ENCODE assay signal across 1 cellular context in the genomic region with DNA sequence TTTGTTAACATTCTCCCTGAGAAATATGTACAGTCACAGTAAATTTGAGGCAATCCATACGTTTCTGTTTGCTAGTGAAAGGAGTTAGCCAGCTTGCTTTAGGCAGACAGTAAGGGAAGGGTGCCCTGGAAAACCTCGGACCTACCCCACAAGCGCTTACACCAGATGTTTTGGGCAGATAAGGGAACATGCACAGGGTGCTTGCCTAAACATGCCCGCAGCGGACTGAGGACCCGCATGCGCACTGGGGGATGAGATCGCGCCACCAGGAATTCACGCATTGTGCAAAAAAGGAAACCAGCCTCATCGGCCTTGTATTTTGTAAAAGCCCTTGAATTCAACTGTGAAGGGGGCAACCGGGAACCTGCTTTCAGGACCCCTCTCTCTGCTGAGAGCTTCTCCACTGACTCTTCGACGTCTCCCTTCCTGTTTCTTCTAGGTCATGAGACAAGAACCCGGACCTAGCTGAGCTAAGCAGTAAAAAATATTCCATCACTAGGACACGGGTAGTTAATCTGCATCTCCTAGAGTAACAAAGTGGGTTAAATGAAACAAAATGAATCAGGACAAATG.
TF ChIP-seq lines count a peak whose summit lies in the region.

No MANE protein-coding gene starts in this region.

TF ChIP-seq in K562, 482 proteins besides CTCF, POLR2A, EP300 and RAD21 (continued from another document and continues in another):
- TF ChIP-seq HMBOX1 (IDR thresholded peaks at IDR 0.05): peak; percentile 38; the same call in 1 of the 2 replicates
- TF ChIP-seq CCAR2 (IDR thresholded peaks at IDR 0.05; ENCODE audit: low read depth, low read length): no peak
- TF ChIP-seq CXXC5 (CRISPR knock-in tag; IDR thresholded peaks at IDR 0.05): peak; percentile 37
- TF ChIP-seq NR1H2 (CRISPR knock-in tag; IDR thresholded peaks at IDR 0.05): no peak
- TF ChIP-seq, protein P1, sequence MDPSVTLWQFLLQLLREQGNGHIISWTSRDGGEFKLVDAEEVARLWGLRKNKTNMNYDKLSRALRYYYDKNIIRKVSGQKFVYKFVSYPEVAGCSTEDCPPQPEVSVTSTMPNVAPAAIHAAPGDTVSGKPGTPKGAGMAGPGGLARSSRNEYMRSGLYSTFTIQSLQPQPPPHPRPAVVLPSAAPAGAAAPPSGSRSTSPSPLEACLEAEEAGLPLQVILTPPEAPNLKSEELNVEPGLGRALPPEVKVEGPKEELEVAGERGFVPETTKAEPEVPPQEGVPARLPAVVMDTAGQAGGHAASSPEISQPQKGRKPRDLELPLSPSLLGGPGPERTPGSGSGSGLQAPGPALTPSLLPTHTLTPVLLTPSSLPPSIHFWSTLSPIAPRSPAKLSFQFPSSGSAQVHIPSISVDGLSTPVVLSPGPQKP (CRISPR knock-in tag; IDR thresholded peaks at IDR 0.05): no peak
- TF ChIP-seq TCF3 (CRISPR knock-in tag; IDR thresholded peaks at IDR 0.05): peak; percentile 74
- TF ChIP-seq SRSF1 (IDR thresholded peaks at IDR 0.05; ENCODE audit: low read depth, low read length): no peak
- TF ChIP-seq BCOR (IDR thresholded peaks at IDR 0.05): no peak
- TF ChIP-seq JUND (IDR thresholded peaks at IDR 0.05; ENCODE audit: borderline replicate concordance, low read depth, low read length): peak; percentile 34; the same call in 1 of the 2 replicates
- TF ChIP-seq JUND (tag; IDR thresholded peaks at IDR 0.05; ENCODE audit: borderline replicate concordance, low read depth, low read length): no peak; the same call in 2 of the 3 replicates
- peak; percentile 32; the same call in 1 of the 2 replicates for TF ChIP-seq CEBPB (tag; IDR thresholded peaks at IDR 0.05)
- no peak for TF ChIP-seq ARHGAP35 (IDR thresholded peaks at IDR 0.05; ENCODE audit: partially characterized antibody)
- TF ChIP-seq CBFA2T3 (IDR thresholded peaks at IDR 0.05): peak; percentile 73
- TF ChIP-seq, protein P2, sequence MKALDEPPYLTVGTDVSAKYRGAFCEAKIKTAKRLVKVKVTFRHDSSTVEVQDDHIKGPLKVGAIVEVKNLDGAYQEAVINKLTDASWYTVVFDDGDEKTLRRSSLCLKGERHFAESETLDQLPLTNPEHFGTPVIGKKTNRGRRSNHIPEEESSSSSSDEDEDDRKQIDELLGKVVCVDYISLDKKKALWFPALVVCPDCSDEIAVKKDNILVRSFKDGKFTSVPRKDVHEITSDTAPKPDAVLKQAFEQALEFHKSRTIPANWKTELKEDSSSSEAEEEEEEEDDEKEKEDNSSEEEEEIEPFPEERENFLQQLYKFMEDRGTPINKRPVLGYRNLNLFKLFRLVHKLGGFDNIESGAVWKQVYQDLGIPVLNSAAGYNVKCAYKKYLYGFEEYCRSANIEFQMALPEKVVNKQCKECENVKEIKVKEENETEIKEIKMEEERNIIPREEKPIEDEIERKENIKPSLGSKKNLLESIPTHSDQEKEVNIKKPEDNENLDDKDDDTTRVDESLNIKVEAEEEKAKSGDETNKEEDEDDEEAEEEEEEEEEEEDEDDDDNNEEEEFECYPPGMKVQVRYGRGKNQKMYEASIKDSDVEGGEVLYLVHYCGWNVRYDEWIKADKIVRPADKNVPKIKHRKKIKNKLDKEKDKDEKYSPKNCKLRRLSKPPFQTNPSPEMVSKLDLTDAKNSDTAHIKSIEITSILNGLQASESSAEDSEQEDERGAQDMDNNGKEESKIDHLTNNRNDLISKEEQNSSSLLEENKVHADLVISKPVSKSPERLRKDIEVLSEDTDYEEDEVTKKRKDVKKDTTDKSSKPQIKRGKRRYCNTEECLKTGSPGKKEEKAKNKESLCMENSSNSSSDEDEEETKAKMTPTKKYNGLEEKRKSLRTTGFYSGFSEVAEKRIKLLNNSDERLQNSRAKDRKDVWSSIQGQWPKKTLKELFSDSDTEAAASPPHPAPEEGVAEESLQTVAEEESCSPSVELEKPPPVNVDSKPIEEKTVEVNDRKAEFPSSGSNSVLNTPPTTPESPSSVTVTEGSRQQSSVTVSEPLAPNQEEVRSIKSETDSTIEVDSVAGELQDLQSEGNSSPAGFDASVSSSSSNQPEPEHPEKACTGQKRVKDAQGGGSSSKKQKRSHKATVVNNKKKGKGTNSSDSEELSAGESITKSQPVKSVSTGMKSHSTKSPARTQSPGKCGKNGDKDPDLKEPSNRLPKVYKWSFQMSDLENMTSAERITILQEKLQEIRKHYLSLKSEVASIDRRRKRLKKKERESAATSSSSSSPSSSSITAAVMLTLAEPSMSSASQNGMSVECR (CRISPR knock-in tag; IDR thresholded peaks at IDR 0.05): no peak
- TF ChIP-seq MAFF (IDR thresholded peaks at IDR 0.05; ENCODE audit: low read length): no peak
- TF ChIP-seq JUNB (CRISPR knock-in tag; conservative IDR thresholded peaks at IDR 0.05): no peak
- TF ChIP-seq PHB (CRISPR knock-in tag; IDR thresholded peaks at IDR 0.05): no peak
- TF ChIP-seq RBM14 (IDR thresholded peaks at IDR 0.05; ENCODE audit: borderline replicate concordance, insufficient read depth, low read depth, low read length): no peak
- TF ChIP-seq NFE2L1 (tag; IDR thresholded peaks at IDR 0.05; ENCODE audit: borderline replicate concordance, low read depth): no peak
- peak; percentile 84 for TF ChIP-seq ARID1B (IDR thresholded peaks at IDR 0.05)
- no peak for TF ChIP-seq ZNF224 (CRISPR knock-in tag; IDR thresholded peaks at IDR 0.05)
- TF ChIP-seq TFAP4 (CRISPR knock-in tag; IDR thresholded peaks at IDR 0.05; ENCODE audit: borderline replicate concordance): no peak
- TF ChIP-seq E2F8 (IDR thresholded peaks at IDR 0.05; ENCODE audit: low read depth, partially characterized antibody): no peak
- no peak for TF ChIP-seq ATF4 (CRISPR knock-in tag; IDR thresholded peaks at IDR 0.05)
- no peak for TF ChIP-seq ZFPM2 (CRISPR knock-in tag; IDR thresholded peaks at IDR 0.05)
- TF ChIP-seq KLF6 (CRISPR knock-in tag; IDR thresholded peaks at IDR 0.05; ENCODE audit: borderline replicate concordance): no peak
- peak; percentile 52; the same call in 1 of the 2 replicates for TF ChIP-seq MEF2A (IDR thresholded peaks at IDR 0.05; ENCODE audit: control insufficient read depth, low read depth, low read length)
- TF ChIP-seq NFIX (CRISPR knock-in tag; IDR thresholded peaks at IDR 0.05; ENCODE audit: low read depth): no peak
- TF ChIP-seq POLR2AphosphoS2 (IDR thresholded peaks at IDR 0.05; ENCODE audit: low read length): no peak
- TF ChIP-seq CBX3 (IDR thresholded peaks at IDR 0.05; ENCODE audit: borderline replicate concordance in 1 of 2, low read length in 2 of 2): 0 out of 3 replicates have a peak, but pooled peaks of 1 of the 2 experiments have one; percentile 48
- TF ChIP-seq ZHX1 (conservative IDR thresholded peaks at IDR 0.05; ENCODE audit: low read length): no peak
- no peak for TF ChIP-seq KDM4B (IDR thresholded peaks at IDR 0.05; ENCODE audit: borderline replicate concordance in 2 of 2, low read depth in 1 of 2)
- TF ChIP-seq RBM25 (IDR thresholded peaks at IDR 0.05; ENCODE audit: low read depth, low read length, severe bottlenecking): no peak
- peak; percentile 52; the same call in 1 of the 2 replicates for TF ChIP-seq L3MBTL2 (IDR thresholded peaks at IDR 0.05)
- no peak for TF ChIP-seq MBD2 (IDR thresholded peaks at IDR 0.05; ENCODE audit: borderline replicate concordance, low read depth)
- TF ChIP-seq CREB3L1 (IDR thresholded peaks at IDR 0.05; ENCODE audit: borderline replicate concordance, low read depth): no peak
- 0 out of 2 replicates have a peak, but pooled peaks have one; percentile 54 for TF ChIP-seq FOXJ2 (tag; IDR thresholded peaks at IDR 0.05)
- TF ChIP-seq RBM17 (IDR thresholded peaks at IDR 0.05; ENCODE audit: borderline replicate concordance, low read depth, low read length): no peak
- no peak for TF ChIP-seq MCM5 (IDR thresholded peaks at IDR 0.05; ENCODE audit: low read depth)
- TF ChIP-seq BCLAF1 (IDR thresholded peaks at IDR 0.05; ENCODE audit: borderline replicate concordance in 1 of 2, control insufficient read depth in 1 of 2, low read depth in 2 of 2, low read length in 1 of 2): no peak
- TF ChIP-seq STAG1 (CRISPR knock-in tag; IDR thresholded peaks at IDR 0.05; ENCODE audit: borderline replicate concordance): no peak
- no peak for TF ChIP-seq KLF13 (tag; IDR thresholded peaks at IDR 0.05; ENCODE audit: borderline replicate concordance, low read depth)
